In the genomic region with DNA sequence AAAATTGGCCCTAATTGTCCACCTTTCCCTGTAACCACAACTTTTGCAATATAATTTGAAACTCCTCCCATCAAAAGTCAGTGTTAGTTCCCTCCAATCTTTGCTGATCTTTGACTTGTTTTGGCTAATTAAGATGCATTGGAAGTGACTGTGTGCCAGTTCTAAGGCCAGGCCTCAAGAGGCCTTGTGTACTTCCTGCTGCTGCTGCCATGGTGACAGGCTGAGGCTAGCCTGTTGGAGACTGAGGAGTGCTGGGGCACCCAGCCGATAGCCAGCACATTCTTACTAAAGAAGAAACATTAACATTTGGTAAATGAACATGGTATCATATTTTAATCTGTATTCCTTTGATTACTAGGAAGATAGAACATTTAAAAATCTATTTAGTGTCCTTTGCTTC, we compare ENCODE assay signal across 1 cellular context.
TF ChIP-seq lines count a peak whose summit lies in the region.

No MANE protein-coding gene starts in this region.

TF ChIP-seq in WTC11, 78 proteins besides CTCF, POLR2A, EP300 and RAD21 (continued from another document):
- TF ChIP-seq, protein P1, sequence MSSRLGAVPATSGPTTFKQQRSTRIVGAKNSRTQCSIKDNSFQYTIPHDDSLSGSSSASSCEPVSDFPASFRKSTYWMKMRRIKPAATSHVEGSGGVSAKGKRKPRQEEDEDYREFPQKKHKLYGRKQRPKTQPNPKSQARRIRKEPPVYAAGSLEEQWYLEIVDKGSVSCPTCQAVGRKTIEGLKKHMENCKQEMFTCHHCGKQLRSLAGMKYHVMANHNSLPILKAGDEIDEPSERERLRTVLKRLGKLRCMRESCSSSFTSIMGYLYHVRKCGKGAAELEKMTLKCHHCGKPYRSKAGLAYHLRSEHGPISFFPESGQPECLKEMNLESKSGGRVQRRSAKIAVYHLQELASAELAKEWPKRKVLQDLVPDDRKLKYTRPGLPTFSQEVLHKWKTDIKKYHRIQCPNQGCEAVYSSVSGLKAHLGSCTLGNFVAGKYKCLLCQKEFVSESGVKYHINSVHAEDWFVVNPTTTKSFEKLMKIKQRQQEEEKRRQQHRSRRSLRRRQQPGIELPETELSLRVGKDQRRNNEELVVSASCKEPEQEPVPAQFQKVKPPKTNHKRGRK (CRISPR knock-in tag; IDR thresholded peaks at IDR 0.05; ENCODE audit: borderline replicate concordance) = no peak
- TF ChIP-seq HMGA2 (CRISPR knock-in tag; IDR thresholded peaks at IDR 0.05) (no peak), NFYB (CRISPR knock-in tag; conservative IDR thresholded peaks at IDR 0.05; ENCODE audit: low read depth) (no peak), TP53 (CRISPR knock-in tag; IDR thresholded peaks at IDR 0.05) (no peak)
- TF ChIP-seq, protein P2, sequence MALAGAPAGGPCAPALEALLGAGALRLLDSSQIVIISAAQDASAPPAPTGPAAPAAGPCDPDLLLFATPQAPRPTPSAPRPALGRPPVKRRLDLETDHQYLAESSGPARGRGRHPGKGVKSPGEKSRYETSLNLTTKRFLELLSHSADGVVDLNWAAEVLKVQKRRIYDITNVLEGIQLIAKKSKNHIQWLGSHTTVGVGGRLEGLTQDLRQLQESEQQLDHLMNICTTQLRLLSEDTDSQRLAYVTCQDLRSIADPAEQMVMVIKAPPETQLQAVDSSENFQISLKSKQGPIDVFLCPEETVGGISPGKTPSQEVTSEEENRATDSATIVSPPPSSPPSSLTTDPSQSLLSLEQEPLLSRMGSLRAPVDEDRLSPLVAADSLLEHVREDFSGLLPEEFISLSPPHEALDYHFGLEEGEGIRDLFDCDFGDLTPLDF (CRISPR knock-in tag; IDR thresholded peaks at IDR 0.05) = no peak
